1 cellular context compared by ENCODE assay signal in the genomic region with DNA sequence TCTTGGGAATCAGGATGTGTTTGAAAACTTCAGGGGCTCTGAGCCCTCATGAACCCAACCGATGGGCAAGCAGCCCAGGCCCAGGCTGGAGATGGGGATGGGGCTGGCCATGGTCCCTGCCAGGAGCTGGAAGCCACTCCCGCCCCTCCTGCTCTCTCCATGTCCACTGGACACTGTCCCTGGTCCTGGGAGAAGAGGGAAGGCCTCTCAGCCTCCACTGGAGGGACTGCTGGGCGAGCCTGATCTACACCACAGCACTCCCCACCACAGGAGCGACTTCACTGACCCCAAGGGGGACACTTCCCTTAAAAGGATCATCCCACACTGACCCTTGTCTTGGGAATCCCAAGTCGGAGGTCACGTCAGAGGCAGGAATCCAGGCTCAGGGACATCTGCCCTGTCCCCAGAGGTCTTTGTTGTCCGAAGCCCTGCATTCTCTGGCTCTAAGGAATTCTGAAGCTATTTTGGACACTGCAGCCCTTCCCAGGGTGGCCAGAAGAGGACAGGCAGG.
TF ChIP-seq lines count a peak whose summit lies in the region.

No MANE protein-coding gene starts in this region.

TF ChIP-seq in HepG2, 621 proteins besides CTCF, POLR2A, EP300 and RAD21:
- TF ChIP-seq, protein P1, sequence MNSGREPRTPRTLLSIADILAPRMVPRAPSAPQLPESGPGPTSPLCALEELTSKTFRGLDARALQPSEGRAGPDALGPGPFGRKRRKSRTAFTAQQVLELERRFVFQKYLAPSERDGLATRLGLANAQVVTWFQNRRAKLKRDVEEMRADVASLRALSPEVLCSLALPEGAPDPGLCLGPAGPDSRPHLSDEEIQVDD (CRISPR knock-in tag; IDR thresholded peaks at IDR 0.05; ENCODE audit: borderline replicate concordance): no peak
- TF ChIP-seq, protein P2, sequence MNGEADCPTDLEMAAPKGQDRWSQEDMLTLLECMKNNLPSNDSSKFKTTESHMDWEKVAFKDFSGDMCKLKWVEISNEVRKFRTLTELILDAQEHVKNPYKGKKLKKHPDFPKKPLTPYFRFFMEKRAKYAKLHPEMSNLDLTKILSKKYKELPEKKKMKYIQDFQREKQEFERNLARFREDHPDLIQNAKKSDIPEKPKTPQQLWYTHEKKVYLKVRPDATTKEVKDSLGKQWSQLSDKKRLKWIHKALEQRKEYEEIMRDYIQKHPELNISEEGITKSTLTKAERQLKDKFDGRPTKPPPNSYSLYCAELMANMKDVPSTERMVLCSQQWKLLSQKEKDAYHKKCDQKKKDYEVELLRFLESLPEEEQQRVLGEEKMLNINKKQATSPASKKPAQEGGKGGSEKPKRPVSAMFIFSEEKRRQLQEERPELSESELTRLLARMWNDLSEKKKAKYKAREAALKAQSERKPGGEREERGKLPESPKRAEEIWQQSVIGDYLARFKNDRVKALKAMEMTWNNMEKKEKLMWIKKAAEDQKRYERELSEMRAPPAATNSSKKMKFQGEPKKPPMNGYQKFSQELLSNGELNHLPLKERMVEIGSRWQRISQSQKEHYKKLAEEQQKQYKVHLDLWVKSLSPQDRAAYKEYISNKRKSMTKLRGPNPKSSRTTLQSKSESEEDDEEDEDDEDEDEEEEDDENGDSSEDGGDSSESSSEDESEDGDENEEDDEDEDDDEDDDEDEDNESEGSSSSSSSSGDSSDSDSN (CRISPR knock-in tag; IDR thresholded peaks at IDR 0.05): 0 out of 2 replicates have a peak, but pooled peaks have one; percentile 6
- no peak for TF ChIP-seq WIZ (CRISPR knock-in tag; IDR thresholded peaks at IDR 0.05)
- TF ChIP-seq, protein P3, sequence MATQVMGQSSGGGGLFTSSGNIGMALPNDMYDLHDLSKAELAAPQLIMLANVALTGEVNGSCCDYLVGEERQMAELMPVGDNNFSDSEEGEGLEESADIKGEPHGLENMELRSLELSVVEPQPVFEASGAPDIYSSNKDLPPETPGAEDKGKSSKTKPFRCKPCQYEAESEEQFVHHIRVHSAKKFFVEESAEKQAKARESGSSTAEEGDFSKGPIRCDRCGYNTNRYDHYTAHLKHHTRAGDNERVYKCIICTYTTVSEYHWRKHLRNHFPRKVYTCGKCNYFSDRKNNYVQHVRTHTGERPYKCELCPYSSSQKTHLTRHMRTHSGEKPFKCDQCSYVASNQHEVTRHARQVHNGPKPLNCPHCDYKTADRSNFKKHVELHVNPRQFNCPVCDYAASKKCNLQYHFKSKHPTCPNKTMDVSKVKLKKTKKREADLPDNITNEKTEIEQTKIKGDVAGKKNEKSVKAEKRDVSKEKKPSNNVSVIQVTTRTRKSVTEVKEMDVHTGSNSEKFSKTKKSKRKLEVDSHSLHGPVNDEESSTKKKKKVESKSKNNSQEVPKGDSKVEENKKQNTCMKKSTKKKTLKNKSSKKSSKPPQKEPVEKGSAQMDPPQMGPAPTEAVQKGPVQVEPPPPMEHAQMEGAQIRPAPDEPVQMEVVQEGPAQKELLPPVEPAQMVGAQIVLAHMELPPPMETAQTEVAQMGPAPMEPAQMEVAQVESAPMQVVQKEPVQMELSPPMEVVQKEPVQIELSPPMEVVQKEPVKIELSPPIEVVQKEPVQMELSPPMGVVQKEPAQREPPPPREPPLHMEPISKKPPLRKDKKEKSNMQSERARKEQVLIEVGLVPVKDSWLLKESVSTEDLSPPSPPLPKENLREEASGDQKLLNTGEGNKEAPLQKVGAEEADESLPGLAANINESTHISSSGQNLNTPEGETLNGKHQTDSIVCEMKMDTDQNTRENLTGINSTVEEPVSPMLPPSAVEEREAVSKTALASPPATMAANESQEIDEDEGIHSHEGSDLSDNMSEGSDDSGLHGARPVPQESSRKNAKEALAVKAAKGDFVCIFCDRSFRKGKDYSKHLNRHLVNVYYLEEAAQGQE (IDR thresholded peaks at IDR 0.05; ENCODE audit: borderline replicate concordance in 1 of 2, low read depth in 1 of 2, low read length in 2 of 2): peak in 1 of 2 experiments; percentile 84; a peak in 2 of 4 replicates
- TF ChIP-seq ZNF280B (CRISPR knock-in tag; IDR thresholded peaks at IDR 0.05; ENCODE audit: borderline replicate concordance): no peak
- TF ChIP-seq MIER2 (CRISPR knock-in tag; IDR thresholded peaks at IDR 0.05): peak; percentile 59; the same call in 1 of the 2 replicates
